Comparison of ENCODE assay signal across 34 cellular contexts in genomic region chr4:112325522-112325921, GRCh38.
"Had no signal": no experiment of that assay in that cellular context is flagged by ENCODE, and none has a peak within 500 bp of the region (broad histone marks: within the 10 kb centered on the region; RNA-seq: fewer than 3 reads in every experiment).

No MANE protein-coding gene starts in this region.

- H3K9me3 ChIP-seq: MG63, SJSA1 had no signal

- H3K27me3 ChIP-seq: brain microvascular endothelial cell, MG63, SJSA1 had no signal

- H3K27ac ChIP-seq: brain microvascular endothelial cell, SJSA1, VCaP had no signal

- H3K4me1 ChIP-seq: SJSA1 had no signal

- H3K36me3 ChIP-seq: brain microvascular endothelial cell, MG63 had no signal

- H3K4me3 ChIP-seq: MG63, SJSA1 had no signal

- DNase-seq: activated B cell treated with CpG ODN at 0.5 μM for 24 hours; activated CD4-positive, alpha-beta memory T cell treated with anti-CD3 and anti-CD28 coated beads, Interleukin-2, amount 10 ng/mL, durations not matched to agents 7 days and 5 days; activated CD4-positive, alpha-beta T cell treated with anti-CD3 and anti-CD28 coated beads for 1 hour; activated CD4-positive, alpha-beta T cell treated with anti-CD3 and anti-CD28 coated beads for 48 hours; activated CD8-positive, alpha-beta memory T cell treated with anti-CD3 and anti-CD28 coated beads for 24 hours; activated CD8-positive, alpha-beta memory T cell treated with anti-CD3 and anti-CD28 coated beads, Interleukin-2, amount 10 ng/mL, durations not matched to agents 7 days and 5 days; activated CD8-positive, alpha-beta memory T cell treated with anti-CD3 and anti-CD28 coated beads, Interleukin-2, amount 50 U/mL, for 48 hours; activated effector memory CD4-positive, alpha-beta T cell treated with Interleukin-2 at 50 U/mL for 16 hours; activated naive CD4-positive, alpha-beta T cell treated with anti-CD3 and anti-CD28 coated beads, Interleukin-2, amount 10 ng/mL, durations not matched to agents 7 days and 5 days; activated naive CD8-positive, alpha-beta T cell treated with anti-CD3 and anti-CD28 coated beads, Interleukin-2, amount 50 U/mL, for 24 hours; activated T-cell treated with anti-CD3 and anti-CD28 coated beads, Interleukin-2, amount 50 U/mL, for 48 hours; anterior cingulate cortex; brain microvascular endothelial cell; central memory CD4-positive, alpha-beta T cell; Kasumi-1; KG1; MG63; NCI-H1048; NCI-H1105 treated with DMSO at 0.1 percent for 48 hours; NCI-H1436; NCI-H187; NCI-H2029 treated with DMSO at 0.1 percent for 48 hours; NCI-H2107; NCI-H226; NCI-H524 treated with DMSO at 0.1 percent for 48 hours; NCI-H748 treated with DMSO at 0.1 percent for 48 hours; SHP77 treated with DMSO at 0.1 percent for 48 hours; SW 1271; T-helper 1 cell; T-helper 2 cell; T-helper 9 cell had no signal

- ATAC-seq: activated CD8-positive, alpha-beta memory T cell treated with anti-CD3 and anti-CD28 coated beads, Interleukin-2, amount 10 ng/mL, durations not matched to agents 7 days and 5 days; activated naive CD8-positive, alpha-beta T cell treated with anti-CD3 and anti-CD28 coated beads, Interleukin-2, amount 50 U/mL, for 24 hours; Panc1 had no signal
